In the genomic region with DNA sequence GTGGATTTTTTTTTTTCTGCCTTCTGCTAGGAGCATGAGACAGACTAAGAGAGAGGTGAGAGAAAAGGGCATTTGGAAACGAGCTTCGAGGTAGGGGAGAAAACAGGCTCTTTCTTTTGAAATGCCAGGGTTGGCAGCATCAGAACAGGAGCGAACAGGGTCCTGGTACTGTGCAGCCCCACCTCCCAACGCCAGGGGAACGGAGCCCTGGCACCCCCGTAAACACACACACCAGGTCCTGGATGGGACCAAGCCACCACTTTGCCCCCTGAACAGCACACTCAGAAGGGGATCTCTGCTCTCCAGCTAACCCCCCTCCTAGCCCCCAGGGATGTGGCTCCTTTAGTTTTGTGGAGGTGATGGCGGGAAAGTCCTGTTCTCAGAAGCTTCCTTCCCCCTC, we compare ENCODE assay signal across 19 cellular contexts.
"Had no signal": no experiment of that assay in that cellular context is flagged by ENCODE, and none has a peak within 500 bp of the region (broad histone marks: within the 10 kb centered on the region; RNA-seq: fewer than 3 reads in every experiment).

No MANE protein-coding gene starts in this region.

- H3K79me2 ChIP-seq: parathyroid adenoma had no signal

- H3K27me3 ChIP-seq: body of pancreas had no signal

- H3K9ac ChIP-seq: parathyroid adenoma had no signal

- FAIRE-seq: urothelium cell line had no signal

- H3K4me1 ChIP-seq: body of pancreas had no signal

- H3K9me3 ChIP-seq: body of pancreas had no signal

- H3K9me3 Mint-ChIP-seq: dendritic cell treated with granulocyte-macrophage colony-stimulating factor and Interleukin-4, amounts not matched to agents 40 ng/mL and 50 ng/mL, for 4 days; nephron progenitor cell; stimulated activated memory B cell treated with anti-CD40 and anti-IgM and Interleukin-4, amounts not matched to agents 10 μg/mL and 1 μg/mL and 100 μg/mL, for 72 hours had no signal

- H3K4me1 Mint-ChIP-seq: stimulated activated memory B cell treated with anti-CD40 and anti-IgM and Interleukin-4, amounts not matched to agents 10 μg/mL and 1 μg/mL and 100 μg/mL, for 72 hours had no signal

- ATAC-seq: activated CD8-positive, alpha-beta T cell treated with anti-CD3 and anti-CD28 coated beads, Interleukin-2, amount 10 ng/mL, durations not matched to agents 7 days and 5 days; body of pancreas; stimulated activated memory B cell treated with anti-CD40 and anti-IgM and Interleukin-4, amounts not matched to agents 10 μg/mL and 1 μg/mL and 100 μg/mL, for 72 hours had no signal

- H3K36me3 Mint-ChIP-seq: activated naive CD8-positive, alpha-beta T cell; stimulated activated memory B cell treated with anti-CD40 and anti-IgM and Interleukin-4, amounts not matched to agents 10 μg/mL and 1 μg/mL and 100 μg/mL, for 72 hours; WTC11 had no signal

- H3K27ac ChIP-seq: body of pancreas, parathyroid adenoma had no signal

- H3K27ac Mint-ChIP-seq: activated CD8-positive, alpha-beta T cell treated with anti-CD3 and anti-CD28 coated beads, Interleukin-2, amount 10 ng/mL, durations not matched to agents 7 days and 5 days; activated naive CD8-positive, alpha-beta T cell; dendritic cell treated with granulocyte-macrophage colony-stimulating factor and Interleukin-4, amounts not matched to agents 40 ng/mL and 50 ng/mL, for 4 days; nephron progenitor cell; stimulated activated memory B cell treated with anti-CD40 and anti-IgM and Interleukin-4, amounts not matched to agents 10 μg/mL and 1 μg/mL and 100 μg/mL, for 72 hours had no signal

- DNase-seq: activated CD4-positive, alpha-beta T cell treated with anti-CD3 and anti-CD28 coated beads for 4 hours; activated CD8-positive, alpha-beta memory T cell treated with anti-CD3 and anti-CD28 coated beads, Interleukin-2, amount 50 U/mL, for 4 hours; activated CD8-positive, alpha-beta T cell treated with anti-CD3 and anti-CD28 coated beads, Interleukin-2, amount 10 ng/mL, durations not matched to agents 7 days and 5 days; activated effector memory CD4-positive, alpha-beta T cell treated with anti-CD3 and anti-CD28 coated beads, Interleukin-2, amount 50 U/mL, for 16 hours; activated T-cell treated with anti-CD3 and anti-CD28 coated beads, Interleukin-2, amount 50 U/mL, for 48 hours; amniotic stem cell; body of pancreas; effector memory CD4-positive, alpha-beta T cell; foreskin melanocyte; nephron progenitor cell; retina; stimulated activated CD4-positive, alpha-beta T cell treated with anti-CD3 and anti-CD28 coated beads, Interleukin-2, amount 100 ng/mL, for 48 hours; T-helper 2 cell had no signal

- H2AFZ ChIP-seq: parathyroid adenoma had no signal

- H3K4me3 ChIP-seq: body of pancreas had no signal

- H3K4me3 Mint-ChIP-seq: activated CD8-positive, alpha-beta T cell treated with anti-CD3 and anti-CD28 coated beads, Interleukin-2, amount 10 ng/mL, durations not matched to agents 7 days and 5 days; activated naive CD8-positive, alpha-beta T cell; dendritic cell treated with granulocyte-macrophage colony-stimulating factor and Interleukin-4, amounts not matched to agents 40 ng/mL and 50 ng/mL, for 4 days; nephron progenitor cell; stimulated activated memory B cell treated with anti-CD40 and anti-IgM and Interleukin-4, amounts not matched to agents 10 μg/mL and 1 μg/mL and 100 μg/mL, for 72 hours; WTC11 had no signal
